9 cellular contexts compared by ENCODE assay signal in the genomic region with DNA sequence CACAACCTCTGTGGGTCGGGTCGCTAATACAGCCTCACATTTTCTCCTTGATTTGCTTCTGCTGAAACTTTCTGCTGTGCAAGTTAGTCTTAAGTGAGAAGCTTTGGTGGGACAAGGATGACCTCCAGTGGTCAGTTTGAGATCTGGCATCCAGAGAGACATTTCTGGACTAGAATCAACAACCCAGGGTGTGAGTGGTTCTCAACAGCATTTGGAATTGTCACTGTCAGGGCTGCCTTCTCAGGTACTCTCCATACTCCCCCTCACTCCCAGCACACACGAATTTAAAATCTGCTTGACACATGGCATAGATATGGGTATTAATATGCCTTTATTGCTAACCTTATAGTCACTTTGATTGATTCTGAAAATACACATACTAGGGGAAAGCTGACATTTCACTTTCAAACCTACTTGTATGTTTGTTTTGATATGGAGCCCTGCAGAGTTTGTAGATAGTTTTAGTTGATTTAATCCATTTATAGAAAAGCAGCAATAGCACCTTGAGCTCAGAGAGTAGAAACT. TPM values are rescaled to one million over a fixed set of nuclear protein-coding genes. Genes with fewer than 3 reads are reported as not detected.
DNase-seq lines count a peak whose midpoint lies in the region; ATAC-seq, FAIRE-seq and TF ChIP-seq lines count a peak whose summit lies in the region.
"Had no signal": no experiment of that assay in that cellular context is flagged by ENCODE, and none has a peak within 500 bp of the region (broad histone marks: within the 10 kb centered on the region; RNA-seq: fewer than 3 reads in every experiment).

No MANE protein-coding gene starts in this region.

- peaks cover 25% of the 10 kb centered on the region for H3K4me1 ChIP-seq in PC-9 (replicated peaks; ENCODE audit: insufficient read depth)

- H3K36me3 Mint-ChIP-seq in osteocyte (ENCODE audit: unreplicated experiment): no peaks in the 10 kb centered on the region

- no peak overlapping the region for H3K4me3 Mint-ChIP-seq in osteocyte (ENCODE audit: unreplicated experiment)
- H3K4me3 Mint-ChIP-seq: T-helper 1 cell treated with Interleukin-12 subunit alpha and Interleukin-12 subunit beta and Interleukin-4 antibody, amounts not matched to agents 30 μg/mL and 1 μg/mL, for 36 hours had no signal

- ATAC-seq in GM19395 (IDR thresholded peaks at IDR 0.05; ENCODE audit: unreplicated experiment) (peak; percentile 76), HG03108 (IDR thresholded peaks at IDR 0.05; ENCODE audit: unreplicated experiment) (no peak)

- no peaks in the 10 kb centered on the region for H3K9me3 Mint-ChIP-seq in osteocyte (ENCODE audit: unreplicated experiment)

- peak overlapping the region; percentile 28; the same call in 1 of the 2 replicates for H3K4me3 ChIP-seq in PC-9

- TF ChIP-seq CTCF in PC-9 (conservative IDR thresholded peaks at IDR 0.05) (peak; percentile 88), osteocyte (IDR thresholded peaks at IDR 0.05) (peak; percentile 83)

- CTCF ChIA-PET in PC-9 (lab: Charles Lee): interaction anchor here (0.6 kb wide), 1 partner anchor 51 kb away, joined by 3 read pairs; no protein-coding TSS in a partner anchor

- H3K4me1 Mint-ChIP-seq in osteocyte (ENCODE audit: unreplicated experiment): no peaks in the 10 kb centered on the region

- no peaks in the 10 kb centered on the region for H3K9me2 ChIP-seq in PC-9 (ENCODE audit: insufficient read depth)

- DNase-seq in CMK (ENCODE audit: low read depth) (peak; percentile 33), LHCN-M2 (ENCODE audit: low read depth) (peak; percentile 59), PC-9 (peak; percentile 53 to 72), frontal cortex (ENCODE audit: low spot score in 2 of 2) (peak; percentile 25 to 56), osteocyte (ENCODE audit: extremely low spot score, unreplicated experiment) (no peak)
- peak; percentile 0 for DNase-seq in activated T-helper 9 cell treated with anti-CD3 and anti-CD28 coated beads, Interleukin-2, amount 50 U/mL, for 16 hours (ENCODE audit: low read depth)

- intact Hi-C loops in PC-9 (cut with micrococcal nuclease; ENCODE audit: unreplicated experiment): loop anchor here (1.0 to 5.0 kb wide), 3 partner anchors 61 to 243 kb away; no protein-coding TSS in a partner anchor

- FAIRE-seq in frontal cortex (lab: Jason Lieb, UNC): no peak

- H3K27ac ChIP-seq in PC-9: peak overlapping the region; percentile 62

- H3K27me3 Mint-ChIP-seq in osteocyte (ENCODE audit: unreplicated experiment): peaks cover 48% of the 10 kb centered on the region

- H3K4me2 ChIP-seq in PC-9: peak overlapping the region; percentile 68

- no TSS peak for BruUV-seq in PC-9 (replicated peaks; lab: Mats Ljungman, UMichigan)

- H3K79me2 ChIP-seq in PC-9 (ENCODE audit: low read depth): no peaks in the 10 kb centered on the region

- no peaks in the 10 kb centered on the region for H4K20me1 ChIP-seq in PC-9 (ENCODE audit: insufficient read depth)

- H3K9me3 ChIP-seq in PC-9 (ENCODE audit: insufficient read depth, low read depth): no peaks in the 10 kb centered on the region

- H3F3A ChIP-seq in PC-9 (ENCODE audit: insufficient read depth, low read depth): 0 out of 2 replicates have a peak, but pooled peaks cover 5% of the 10 kb centered on the region

- peak overlapping the region; percentile 57; the same call in 1 of the 2 replicates for H2AFZ ChIP-seq in PC-9

- H3K27ac Mint-ChIP-seq in osteocyte (ENCODE audit: unreplicated experiment): no peak overlapping the region
- H3K27ac Mint-ChIP-seq: T-helper 1 cell treated with Interleukin-12 subunit alpha and Interleukin-12 subunit beta and Interleukin-4 antibody, amounts not matched to agents 30 μg/mL and 1 μg/mL, for 36 hours had no signal

- H3K27me3 ChIP-seq in PC-9 (ENCODE audit: insufficient read depth, low read depth): no peaks in the 10 kb centered on the region; the same call in 1 of the 2 replicates

- POLR2A ChIA-PET in PC-9 (lab: Charles Lee; ENCODE audit: unreplicated experiment): no interaction called here

- H3K36me3 ChIP-seq in PC-9 (ENCODE audit: low read depth): no peaks in the 10 kb centered on the region

RNA-seq across cellular contexts. Expression of a gene that starts 13.2 kb away (rescaled TPM):
- not detected in 2 replicates for total RNA-seq in LHCN-M2 (2014; rRNA removed)
- not detected for polyA plus RNA-seq in LHCN-M2 (2012)
- total RNA-seq in PC-9 (2021): not detected in 2 replicates
- 0.82 TPM for total RNA-seq in frontal cortex
- not detected in 2 replicates for total RNA-seq in osteocyte

RNA-seq across cellular contexts. Expression of a gene that starts 31.5 kb away (rescaled TPM):
- total RNA-seq in LHCN-M2 (2014; rRNA removed) (48.5 and 59.8 TPM in 2 replicates), PC-9 (2021) (44.8 and 57.9 TPM in 2 replicates), frontal cortex (71.7 TPM), osteocyte (57.6 and 58.4 TPM in 2 replicates)
- 72.9 TPM for polyA plus RNA-seq in LHCN-M2 (2012)
